Comparison of ENCODE assay signal across 1 cellular context in genomic region chr13:75566658-75567057, GRCh38.
TF ChIP-seq lines count a peak whose summit lies in the region.

No MANE protein-coding gene starts in this region.

TF ChIP-seq in GM23338, 12 proteins besides CTCF, POLR2A, EP300 and RAD21 (continued from another document):
- TF ChIP-seq REST (IDR thresholded peaks at IDR 0.05; ENCODE audit: unreplicated experiment) (no peak), NANOG (IDR thresholded peaks at IDR 0.05; ENCODE audit: borderline replicate concordance) (no peak)
